Comparison of ENCODE assay signal across 16 cellular contexts in the genomic region with DNA sequence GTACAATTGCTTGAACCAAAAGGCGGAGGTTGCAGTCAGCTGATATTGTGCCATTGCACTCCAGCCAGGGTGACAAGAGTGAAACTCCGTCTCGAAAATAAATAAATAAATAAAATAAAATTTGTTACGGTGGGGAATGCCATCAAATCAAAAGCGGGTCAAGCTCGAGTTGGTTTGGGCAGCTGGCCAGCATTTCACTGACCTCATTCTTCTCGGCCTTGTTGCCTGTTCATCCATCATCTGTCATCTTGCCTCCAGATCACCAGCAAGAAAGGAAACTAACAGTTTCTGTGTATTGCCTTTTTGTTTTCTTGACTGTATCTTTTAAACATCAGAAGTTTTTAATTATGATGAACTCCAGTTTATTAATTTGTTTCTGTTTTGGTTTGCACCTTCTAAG. TPM values are rescaled to one million over a fixed set of nuclear protein-coding genes. Genes with fewer than 3 reads are reported as not detected.
A peak's percentile ranks its signal among the peaks of the same experiment; 100 is the strongest.
DNase-seq lines count a peak whose midpoint lies in the region; ATAC-seq and TF ChIP-seq lines count a peak whose summit lies in the region.
"Had no signal": no experiment of that assay in that cellular context is flagged by ENCODE, and none has a peak within 500 bp of the region (broad histone marks: within the 10 kb centered on the region; RNA-seq: fewer than 3 reads in every experiment).

No MANE protein-coding gene starts in this region.

- H3K9me3 ChIP-seq in thoracic aorta = no peaks in the 10 kb centered on the region
- H3K9me3 ChIP-seq: BE2C, HAP-1 had no signal

- no peaks in the 10 kb centered on the region for H3K27me3 ChIP-seq in thoracic aorta (replicated peaks; ENCODE audit: insufficient read depth)
- H3K27me3 ChIP-seq: BE2C had no signal

- ATAC-seq in thoracic aorta (ENCODE audit: insufficient number of reproducible peaks, low FRiP score, low read depth) (peak; percentile 6), HG03439 (IDR thresholded peaks at IDR 0.05; ENCODE audit: unreplicated experiment) (no peak), HG03442 (IDR thresholded peaks at IDR 0.05; ENCODE audit: unreplicated experiment) (no peak)
- ATAC-seq: Panc1 had no signal

- no peak overlapping the region for H3K27ac ChIP-seq in thoracic aorta

- DNase-seq in M059J (ENCODE audit: low read depth) = peak; percentile 62
- peak; percentile 60 for DNase-seq in astrocyte of the hippocampus (ENCODE audit: low read depth, low spot score)
- DNase-seq in kidney glomerular epithelial cell (lab: John Stamatoyannopoulos, UW) = peak; percentile 9
- DNase-seq in thoracic aorta (ENCODE audit: low spot score) = no peak
- no peak for DNase-seq in activated gamma-delta T cell (lab: John Stamatoyannopoulos, UW)
- DNase-seq in SIG-M5 treated with dmso at 0.1 percent for 504 hours (lab: John Stamatoyannopoulos, UW; ENCODE audit: unreplicated experiment) = no peak
- DNase-seq: BE2C; CD4-positive, alpha-beta memory T cell; NCI-H1048; NCI-H1694; NCI-H2107; Right ventricle myocardium superior had no signal

- no peaks in the 10 kb centered on the region for H3K4me1 ChIP-seq in thoracic aorta (ENCODE audit: control insufficient read depth in 1 of 2, low read depth in 2 of 2)
- H3K4me1 ChIP-seq: BE2C, HAP-1 had no signal

- H3K4me3 ChIP-seq in thoracic aorta = peak overlapping the region; percentile 35
- H3K4me3 ChIP-seq: HAP-1 had no signal

- TF ChIP-seq CTCF in thoracic aorta (IDR thresholded peaks at IDR 0.05) = no peak

- H3K36me3 ChIP-seq in thoracic aorta = no peaks in the 10 kb centered on the region
- H3K36me3 ChIP-seq: BE2C, HAP-1 had no signal

RNA-seq across cellular contexts. Expression of a gene that starts 31.5 kb away (rescaled TPM):
- 19.3 and 26.5 TPM in 2 replicates for total RNA-seq in M059J (2014; rRNA removed; shearing (Covaris generic))
- total RNA-seq in thoracic aorta = 10 to 100 TPM; 13.5 to 48.2 TPM

Comparison
In these comparisons a context has a peak if more than half of its experiments do, and no peak if none do; other contexts are left out.
1. DNase-seq: peak in M059J (single experiment), astrocyte of the hippocampus (single experiment) and kidney glomerular epithelial cell (single experiment); none in thoracic aorta (single experiment), activated gamma-delta T cell (single experiment) and SIG-M5 treated with dmso at 0.1 percent for 504 hours (single experiment).